In genomic region chr6:144675231-144675861, GRCh38 we compare ENCODE assay signal across 8 cellular contexts.
A peak's percentile ranks its signal among the peaks of the same experiment; 100 is the strongest.
DNase-seq lines count a peak whose midpoint lies in the region; ATAC-seq and TF ChIP-seq lines count a peak whose summit lies in the region.
"Had no signal": no experiment of that assay in that cellular context is flagged by ENCODE, and none has a peak within 500 bp of the region (broad histone marks: within the 10 kb centered on the region; RNA-seq: fewer than 3 reads in every experiment).

No MANE protein-coding gene starts in this region.

- H3K4me3 Mint-ChIP-seq in MCF 10A (ENCODE audit: unreplicated experiment), result no peak overlapping the region

- DNase-seq in HCEC 1CT, result peak; percentile 59
- DNase-seq in NCI-H2107 treated with DMSO at 0.1 percent for 48 hours (lab: John Stamatoyannopoulos, UW; ENCODE audit: unreplicated experiment), result peak; percentile 100
- DNase-seq in MCF 10A (ENCODE audit: unreplicated experiment), result peak; percentile 68
- DNase-seq in skeletal muscle cell (ENCODE audit: low read depth), result peak; percentile 56
- DNase-seq in SKM-1 (lab: John Stamatoyannopoulos, UW; ENCODE audit: unreplicated experiment), result no peak

- no peak for ATAC-seq in GM18858 (IDR thresholded peaks at IDR 0.05; ENCODE audit: unreplicated experiment)
- ATAC-seq in HG03342 (IDR thresholded peaks at IDR 0.05; ENCODE audit: unreplicated experiment), result no peak

- H3K4me3 ChIP-seq in skeletal muscle cell (ENCODE audit: low read depth, low read length), result no peak overlapping the region
- H3K4me3 ChIP-seq: ovary had no signal

- CTCF ChIA-PET in MCF 10A (lab: Yijun Ruan, JAX), result no interaction called here

- intact Hi-C loops in MCF 10A (cut with micrococcal nuclease), result no loop called here

- H3K27ac Mint-ChIP-seq in MCF 10A (ENCODE audit: low read depth, unreplicated experiment), result peak overlapping the region; percentile 23

- BruUV-seq in MCF 10A (replicated peaks; lab: Mats Ljungman, UMichigan), result no TSS peak

- H3K4me1 Mint-ChIP-seq in MCF 10A (ENCODE audit: insufficient read depth, unreplicated experiment), result peaks cover 6% of the 10 kb centered on the region

- TF ChIP-seq CTCF in MCF 10A (IDR thresholded peaks at IDR 0.05; ENCODE audit: unreplicated experiment), result no peak

- H3K36me3 Mint-ChIP-seq in MCF 10A (ENCODE audit: insufficient read depth, unreplicated experiment), result peaks cover 10% of the 10 kb centered on the region

- no peaks in the 10 kb centered on the region for H3K27me3 Mint-ChIP-seq in MCF 10A (ENCODE audit: insufficient read depth, unreplicated experiment)

- peaks cover 16% of the 10 kb centered on the region for H3K9me3 Mint-ChIP-seq in MCF 10A (ENCODE audit: unreplicated experiment)

- POLR2A ChIA-PET in MCF 10A (lab: Yijun Ruan, JAX), result no interaction called here
